4 cellular contexts compared by ENCODE assay signal in the genomic region with DNA sequence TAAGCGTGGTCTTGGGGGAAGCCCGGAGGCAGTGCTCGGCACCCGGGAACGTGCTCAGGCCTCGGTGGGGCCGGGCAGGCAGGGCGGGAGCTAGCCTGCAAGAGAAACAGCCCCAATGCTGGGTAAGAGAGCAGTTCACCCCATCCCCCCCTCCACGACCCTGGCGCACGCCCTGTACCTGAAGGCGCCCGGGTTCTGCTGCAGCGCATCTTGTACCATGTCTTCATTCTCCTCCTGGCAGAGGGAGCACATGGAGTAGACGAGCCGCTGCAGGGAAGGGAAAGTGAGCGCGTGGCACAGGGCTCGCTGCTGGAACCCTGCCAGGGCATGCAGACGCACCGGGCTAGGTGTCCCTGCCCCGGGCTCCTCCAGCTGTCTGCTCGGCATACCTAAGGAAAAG. TPM values are rescaled to one million over a fixed set of nuclear protein-coding genes. Genes with fewer than 3 reads are reported as not detected.
"Had no signal": no experiment of that assay in that cellular context is flagged by ENCODE, and none has a peak within 500 bp of the region (broad histone marks: within the 10 kb centered on the region; RNA-seq: fewer than 3 reads in every experiment).

No MANE protein-coding gene starts in this region.

RNA-seq across cellular contexts. Expression of a gene that starts 20.6 kb away (rescaled TPM):
- total RNA-seq: GM23248, H4, H7, HT1080 had no signal
- polyA plus RNA-seq: GM23248 had no signal
